8 cellular contexts compared by ENCODE assay signal in the genomic region with DNA sequence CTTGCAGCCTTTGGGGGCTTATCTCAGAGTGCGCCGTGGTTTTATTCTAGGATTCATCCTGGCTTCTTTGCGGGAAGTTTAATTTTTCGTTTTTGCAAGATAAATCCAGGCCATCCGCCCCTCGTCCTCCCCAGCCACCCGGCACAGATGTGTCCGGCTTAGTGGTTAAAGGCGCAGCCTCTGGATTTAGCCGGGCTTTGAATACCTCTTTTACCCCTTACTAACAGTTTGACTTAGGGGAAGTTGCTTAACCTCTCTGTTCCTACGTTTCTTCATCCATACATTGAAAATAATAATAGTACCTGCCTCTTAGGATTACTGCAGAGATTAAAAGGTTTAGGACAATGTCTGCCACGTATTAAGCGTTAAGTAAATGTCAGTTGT. TPM values are rescaled to one million over a fixed set of nuclear protein-coding genes. Genes with fewer than 3 reads are reported as not detected.
DNase-seq lines count a peak whose midpoint lies in the region; ATAC-seq and TF ChIP-seq lines count a peak whose summit lies in the region.

No MANE protein-coding gene starts in this region.

- H3K4me3 Mint-ChIP-seq in activated T-helper 17 cell treated with anti-CD3 and anti-CD28 coated beads, Interleukin-2, amount 50 U/mL, for 72 hours = peak overlapping the region; percentile 83

- intact Hi-C loops in gastrocnemius medialis (cut with DNase I; ENCODE audit: low total_unique reads) = no loop called here

- no peaks in the 10 kb centered on the region for H4K20me1 ChIP-seq in hepatocyte (ENCODE audit: insufficient read depth, poor library complexity, severe bottlenecking)

- peaks cover 28% of the 10 kb centered on the region for H3K36me3 Mint-ChIP-seq in activated T-helper 17 cell treated with anti-CD3 and anti-CD28 coated beads, Interleukin-2, amount 50 U/mL, for 72 hours (ENCODE audit: low read depth)

- peaks cover 36% of the 10 kb centered on the region for H3K79me2 ChIP-seq in hepatocyte

- H3K4me3 ChIP-seq in MG63 = peak overlapping the region; percentile 93
- H3K4me3 ChIP-seq in hepatocyte = peak overlapping the region; percentile 78
- peak overlapping the region; percentile 69 to 82 (median 77) for H3K4me3 ChIP-seq in gastrocnemius medialis

- H3K36me3 ChIP-seq in MG63 (peaks cover 43% of the 10 kb centered on the region), hepatocyte (replicated peaks; ENCODE audit: insufficient read depth, low read depth) (no peaks in the 10 kb centered on the region), gastrocnemius medialis (no peaks in the 10 kb centered on the region)

- no peaks in the 10 kb centered on the region for H3K4me1 ChIP-seq in hepatocyte (ENCODE audit: insufficient read depth)
- peaks cover 0 to 8% of the 10 kb centered on the region in 2 donors for H3K4me1 ChIP-seq in gastrocnemius medialis

- H3K27me3 ChIP-seq in MG63 = no peaks in the 10 kb centered on the region
- H3K27me3 ChIP-seq in hepatocyte = no peaks in the 10 kb centered on the region
- no peaks in the 10 kb centered on the region for H3K27me3 ChIP-seq in gastrocnemius medialis

- H2AFZ ChIP-seq in hepatocyte = peak overlapping the region; percentile 60

- peak overlapping the region; percentile 92 for H3K27ac Mint-ChIP-seq in activated T-helper 17 cell treated with anti-CD3 and anti-CD28 coated beads, Interleukin-2, amount 50 U/mL, for 72 hours

- H3K4me2 ChIP-seq in hepatocyte = peak overlapping the region; percentile 84

- H3K27me3 Mint-ChIP-seq in activated T-helper 17 cell treated with anti-CD3 and anti-CD28 coated beads, Interleukin-2, amount 50 U/mL, for 72 hours = no peaks in the 10 kb centered on the region

- H3K4me1 Mint-ChIP-seq in activated T-helper 17 cell treated with anti-CD3 and anti-CD28 coated beads, Interleukin-2, amount 50 U/mL, for 72 hours = peaks cover 21% of the 10 kb centered on the region

- DNase-seq in DMS 273 (lab: John Stamatoyannopoulos, UW; ENCODE audit: unreplicated experiment) (peak; percentile 72), DMS 273 treated with DMSO at 0.1 percent for 48 hours (lab: John Stamatoyannopoulos, UW) (no peak), MG63 (peak; percentile 15), hepatocyte (ENCODE audit: low spot score) (peak; percentile 15), gastrocnemius medialis (no peak)

- H3K27ac ChIP-seq in hepatocyte = peak overlapping the region; percentile 47
- H3K27ac ChIP-seq in gastrocnemius medialis = peak overlapping the region; percentile 22 to 69 (median 64)

- H3K9me2 ChIP-seq in hepatocyte (replicated peaks; ENCODE audit: insufficient read depth) = no peaks in the 10 kb centered on the region

- WGBS in hepatocyte (ENCODE audit: low lambda C conversion rate, missing lambda C conversion rate) = 2% methylated on average over 13 of the region's 13 CpGs

- H3K9me3 Mint-ChIP-seq in activated T-helper 17 cell treated with anti-CD3 and anti-CD28 coated beads, Interleukin-2, amount 50 U/mL, for 72 hours = no peaks in the 10 kb centered on the region

- TF ChIP-seq POLR2A in gastrocnemius medialis (IDR thresholded peaks at IDR 0.05) = no peak

- H3K9me3 ChIP-seq in MG63 (no peaks in the 10 kb centered on the region), hepatocyte (ENCODE audit: low read depth) (no peaks in the 10 kb centered on the region), gastrocnemius medialis (no peaks in the 10 kb centered on the region)

- in situ Hi-C loops in gastrocnemius medialis (cut with MboI; ENCODE audit: low sequenced_read_pairs in 4 of 4) = no loop called here

- no peak for TF ChIP-seq CTCF in hepatocyte (IDR thresholded peaks at IDR 0.05; ENCODE audit: poor library complexity)
- no peak for TF ChIP-seq CTCF in gastrocnemius medialis (IDR thresholded peaks at IDR 0.05 in 4 of 5, conservative IDR thresholded peaks at IDR 0.05 in 1 of 5)

- ATAC-seq in GM21515 (IDR thresholded peaks at IDR 0.05; ENCODE audit: unreplicated experiment) (peak; percentile 29), gastrocnemius medialis (no peak), HG03097 (IDR thresholded peaks at IDR 0.05; ENCODE audit: low FRiP score, unreplicated experiment) (no peak)
- no peak for ATAC-seq in activated T-helper 17 cell treated with anti-CD3 and anti-CD28 coated beads, Interleukin-2, amount 50 U/mL, for 72 hours (replicated peaks)

RNA-seq across cellular contexts. Expression of gene ECT2, which starts 0.7 kb away (rescaled TPM):
- 49.2 and 84.5 TPM in 2 replicates for total RNA-seq in MG63 (2014; rRNA removed; shearing (Covaris generic); ENCODE audit: low replicate concordance)
- total RNA-seq in activated T-helper 17 cell treated with anti-CD3 and anti-CD28 coated beads, Interleukin-2, amount 50 U/mL, for 72 hours = 10 to 100 TPM; 43.3 to 54.0 TPM
- total RNA-seq in hepatocyte (11.2 and 16.7 TPM in 2 replicates), gastrocnemius medialis (1 to 10 TPM; 2.7 to 5.8 (median 3.7) TPM)
- 5.7 and 9.3 TPM in 2 replicates for polyA plus RNA-seq in hepatocyte

RNA-seq across cellular contexts. Expression of gene NCEH1, which starts 40.3 kb away (rescaled TPM):
- 24.8 and 26.1 TPM in 2 replicates for total RNA-seq in MG63 (2014; rRNA removed; shearing (Covaris generic); ENCODE audit: low replicate concordance)
- 10 to 100 TPM in 1 of 2 donors, 1 to 10 TPM in 1; 6.9 to 18.5 TPM for total RNA-seq in activated T-helper 17 cell treated with anti-CD3 and anti-CD28 coated beads, Interleukin-2, amount 50 U/mL, for 72 hours
- 10.4 and 10.5 TPM in 2 replicates for total RNA-seq in hepatocyte
- polyA plus RNA-seq in hepatocyte = 3.3 and 4.7 TPM in 2 replicates
- 10 to 100 TPM in 1 of 4 donors, 1 to 10 TPM in 3; 7.0 to 19.8 (median 8.2) TPM for total RNA-seq in gastrocnemius medialis

Comparison
In these comparisons a context has a peak if more than half of its experiments do, and no peak if none do; other contexts are left out.
1. DNase-seq: peak in DMS 273 (single experiment), MG63 (single experiment) and hepatocyte (single experiment); none in DMS 273 treated with DMSO at 0.1 percent for 48 hours (single experiment) and gastrocnemius medialis (0 of 2).
2. Peak in every context shown above with its lines, with median percentiles within 50 percentile points of each other: H3K4me3 ChIP-seq.